ENCODE assay signal across 13 cellular contexts in the genomic region with DNA sequence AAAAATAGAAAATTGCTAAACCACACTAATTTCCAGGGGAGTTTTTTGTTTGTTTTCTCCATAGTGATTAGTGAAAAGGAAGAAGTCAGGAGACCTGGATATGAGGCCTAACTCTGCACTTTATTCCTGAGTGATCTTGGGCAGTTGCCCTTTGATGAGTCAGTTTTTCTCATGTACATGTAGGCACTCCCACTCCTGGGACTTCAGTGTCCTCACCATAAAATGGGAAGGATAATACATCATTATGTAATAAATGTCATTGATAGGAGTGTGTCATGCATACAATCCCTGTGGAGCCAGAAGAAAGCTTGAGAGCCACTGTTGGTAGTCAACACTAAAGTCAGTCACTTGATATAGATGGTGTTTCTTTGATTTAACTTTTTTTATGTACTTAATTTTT. TPM values are rescaled to one million over a fixed set of nuclear protein-coding genes. Genes with fewer than 3 reads are reported as not detected.
A peak's percentile ranks its signal among the peaks of the same experiment; 100 is the strongest.
DNase-seq lines count a peak whose midpoint lies in the region; ATAC-seq and TF ChIP-seq lines count a peak whose summit lies in the region.
"Had no signal": no experiment of that assay in that cellular context is flagged by ENCODE, and none has a peak within 500 bp of the region (broad histone marks: within the 10 kb centered on the region; RNA-seq: fewer than 3 reads in every experiment).

No MANE protein-coding gene starts in this region.

- peaks cover 5 to 19% of the 10 kb centered on the region in 2 donors for H3K36me3 Mint-ChIP-seq in CD4-positive, alpha-beta memory T cell

- H3K4me3 ChIP-seq in dorsolateral prefrontal cortex = no peak overlapping the region
- H3K4me3 ChIP-seq in CD4-positive, alpha-beta memory T cell (ENCODE audit: low read length in 2 of 2) = no peak overlapping the region
- H3K4me3 ChIP-seq: thyroid gland had no signal

- peaks cover 4% of the 10 kb centered on the region for H3K4me1 ChIP-seq in CD4-positive, alpha-beta memory T cell (ENCODE audit: insufficient read depth, low read length)
- H3K4me1 ChIP-seq: parathyroid adenoma had no signal

- no peaks in the 10 kb centered on the region for H3K27me3 ChIP-seq in dorsolateral prefrontal cortex
- no peaks in the 10 kb centered on the region for H3K27me3 ChIP-seq in CD4-positive, alpha-beta memory T cell (ENCODE audit: insufficient read depth, low read length)
- H3K27me3 ChIP-seq: thyroid gland had no signal

- POLR2A ChIA-PET in CD4-positive, alpha-beta memory T cell (lab: Charles Lee; ENCODE audit: partially characterized antibody) = no interaction called here

- H3K4me1 Mint-ChIP-seq in CD4-positive, alpha-beta memory T cell = peaks cover 18 to 41% (median 22%) of the 10 kb centered on the region in 4 donors
- H3K4me1 Mint-ChIP-seq: activated CD4-positive, alpha-beta T cell treated with anti-CD3 and anti-CD28 coated beads, Interleukin-2, amount 10 ng/mL, durations not matched to agents 7 days and 5 days had no signal

- CTCF ChIA-PET in CD4-positive, alpha-beta memory T cell (lab: Charles Lee; ENCODE audit: partially characterized antibody) = no interaction called here

- no peaks in the 10 kb centered on the region for H3K9me3 Mint-ChIP-seq in CD4-positive, alpha-beta memory T cell
- H3K9me3 Mint-ChIP-seq: activated CD4-positive, alpha-beta T cell treated with anti-CD3 and anti-CD28 coated beads, Interleukin-2, amount 10 ng/mL, durations not matched to agents 7 days and 5 days had no signal

- no peak overlapping the region for H3K4me3 Mint-ChIP-seq in CD4-positive, alpha-beta memory T cell
- H3K4me3 Mint-ChIP-seq: activated CD4-positive, alpha-beta T cell treated with anti-CD3 and anti-CD28 coated beads, Interleukin-2, amount 10 ng/mL, durations not matched to agents 7 days and 5 days had no signal

- no peaks in the 10 kb centered on the region for H3K27me3 Mint-ChIP-seq in CD4-positive, alpha-beta memory T cell
- H3K27me3 Mint-ChIP-seq: activated CD4-positive, alpha-beta T cell treated with anti-CD3 and anti-CD28 coated beads, Interleukin-2, amount 10 ng/mL, durations not matched to agents 7 days and 5 days had no signal

- ATAC-seq in omental fat pad (ENCODE audit: low FRiP score) (peak; percentile 99), HG03442 (IDR thresholded peaks at IDR 0.05; ENCODE audit: unreplicated experiment) (no peak)

- H3K27ac Mint-ChIP-seq in CD4-positive, alpha-beta memory T cell = peak overlapping the region in 1 of 7 donors; percentile 71
- H3K27ac Mint-ChIP-seq: activated CD4-positive, alpha-beta T cell treated with anti-CD3 and anti-CD28 coated beads, Interleukin-2, amount 10 ng/mL, durations not matched to agents 7 days and 5 days had no signal

- peak; percentile 49 for DNase-seq in CD1c-positive myeloid dendritic cell (ENCODE audit: extremely low spot score)
- peak; percentile 88 for DNase-seq in NCI-H226
- DNase-seq in dorsolateral prefrontal cortex = no peak
- DNase-seq in omental fat pad (ENCODE audit: low spot score) = no peak
- no peak for DNase-seq in CD4-positive, alpha-beta memory T cell
- DNase-seq in GM20000 (ENCODE audit: low spot score) = no peak
- no peak for DNase-seq in NCI-H524 (lab: John Stamatoyannopoulos, UW)
- DNase-seq: activated CD4-positive, alpha-beta T cell treated with anti-CD3 and anti-CD28 coated beads, Interleukin-2, amount 10 ng/mL, durations not matched to agents 7 days and 5 days; effector CD8-positive, alpha-beta T cell; NCI-H1417 treated with DMSO at 0.1 percent for 48 hours had no signal

- H3K36me3 ChIP-seq in CD4-positive, alpha-beta memory T cell (ENCODE audit: insufficient read depth, low read length) = peaks cover 6% of the 10 kb centered on the region

- H3K27ac ChIP-seq in dorsolateral prefrontal cortex = peak overlapping the region in 52 of 59 donors; percentile 10 to 87 (median 67)
- H3K27ac ChIP-seq in CD4-positive, alpha-beta memory T cell (ENCODE audit: low read depth, low read length) = no peak overlapping the region
- H3K27ac ChIP-seq: parathyroid adenoma, thyroid gland had no signal

- no peaks in the 10 kb centered on the region for H3K9me3 ChIP-seq in CD4-positive, alpha-beta memory T cell (ENCODE audit: control insufficient read depth in 1 of 2, low read length in 2 of 2)
- H3K9me3 ChIP-seq: thyroid gland had no signal

- intact Hi-C loops in dorsolateral prefrontal cortex (cut with DNase I) = no loop called here
- intact Hi-C loops in CD4-positive, alpha-beta memory T cell (cut with micrococcal nuclease) = no loop called here

- TF ChIP-seq CTCF in dorsolateral prefrontal cortex (IDR thresholded peaks at IDR 0.05 in 54 of 56, conservative IDR thresholded peaks at IDR 0.05 in 2 of 56; ENCODE audit: low read depth in 1 of 56, partially characterized antibody in 56 of 56) (no peak), omental fat pad (IDR thresholded peaks at IDR 0.05) (no peak), GM20000 (IDR thresholded peaks at IDR 0.05; ENCODE audit: extremely low read depth, missing control alignments) (no peak)

RNA-seq across cellular contexts. Expression of a gene that starts 32.5 kb away (rescaled TPM):
- total RNA-seq in dorsolateral prefrontal cortex = 100 to 1,000 TPM in 2 of 120 experiments, 10 to 100 TPM in 118; 48.9 to 103 (median 73.2) TPM
- 10 to 100 TPM; 10.1 to 12.9 (median 10.8) TPM for total RNA-seq in omental fat pad
- total RNA-seq in CD4-positive, alpha-beta memory T cell = 10 to 100 TPM; 34.4 to 34.7 TPM
- 10 to 100 TPM in 1 of 2 donors, 1 to 10 TPM in 1; 5.2 to 13.6 TPM for polyA plus RNA-seq in CD4-positive, alpha-beta memory T cell

RNA-seq across cellular contexts. Expression of a gene that starts 36.1 kb away (rescaled TPM):
- 10 to 100 TPM in 12 of 120 experiments, 1 to 10 TPM in 108; 1.0 to 12.6 (median 6.7) TPM for total RNA-seq in dorsolateral prefrontal cortex
- 1 to 10 TPM in 2 of 4 donors, under 1 TPM in 2; 0.56 to 4.3 (median 1.7) TPM for total RNA-seq in omental fat pad
- 1 to 10 TPM in 1 of 2 experiments, under 1 TPM in 1; 0.72 to 2.1 TPM for total RNA-seq in CD4-positive, alpha-beta memory T cell
- under 1 TPM; 0.61 to 0.87 TPM for polyA plus RNA-seq in CD4-positive, alpha-beta memory T cell

RNA-seq across cellular contexts. Expression of a gene that starts 57.4 kb away (rescaled TPM):
- total RNA-seq in dorsolateral prefrontal cortex (10 to 100 TPM; 10.4 to 38.8 (median 22.5) TPM), omental fat pad (10 to 100 TPM; 26.7 to 61.5 (median 35.9) TPM)
- total RNA-seq in CD4-positive, alpha-beta memory T cell = 10 to 100 TPM; 54.1 to 54.5 TPM
- 10 to 100 TPM in 1 of 2 donors, 1 to 10 TPM in 1; 5.1 to 20.7 TPM for polyA plus RNA-seq in CD4-positive, alpha-beta memory T cell

Comparison
In these comparisons a context has a peak if more than half of its experiments do, and no peak if none do; other contexts are left out.
1. DNase-seq: peak in CD1c-positive myeloid dendritic cell (single experiment) and NCI-H226 (single experiment); none in dorsolateral prefrontal cortex (0 of 10), omental fat pad (single experiment), CD4-positive, alpha-beta memory T cell (0 of 5), GM20000 (single experiment) and NCI-H524 (0 of 2).